Comparison of ENCODE assay signal across 10 cellular contexts in genomic region chr9:72154468-72155281, GRCh38.
DNase-seq lines count a peak whose midpoint lies in the region; ATAC-seq, FAIRE-seq and TF ChIP-seq lines count a peak whose summit lies in the region.
"Had no signal": no experiment of that assay in that cellular context is flagged by ENCODE, and none has a peak within 500 bp of the region (broad histone marks: within the 10 kb centered on the region; RNA-seq: fewer than 3 reads in every experiment).

No MANE protein-coding gene starts in this region.

- H3K36me3 ChIP-seq in RWPE2 (ENCODE audit: low read depth): no peaks in the 10 kb centered on the region

- H3K9me3 ChIP-seq in RWPE2 (ENCODE audit: severe bottlenecking): no peaks in the 10 kb centered on the region

- ATAC-seq in HG02981 (IDR thresholded peaks at IDR 0.05; ENCODE audit: unreplicated experiment) (peak; percentile 90), RWPE2 (ENCODE audit: low read depth) (peak; percentile 61)

- no peaks in the 10 kb centered on the region for H3K27me3 ChIP-seq in RWPE2 (ENCODE audit: insufficient read depth, poor library complexity, severe bottlenecking)

- no peak overlapping the region for H3K4me3 ChIP-seq in RWPE2 (ENCODE audit: severe bottlenecking)

- TF ChIP-seq CTCF in RWPE2 (IDR thresholded peaks at IDR 0.05; ENCODE audit: poor library complexity, severe bottlenecking): no peak

- no peak for FAIRE-seq in urothelium cell line (lab: Jason Lieb, UNC)
- FAIRE-seq: A204.1, endothelial cell of umbilical vein had no signal

- no peak overlapping the region for H3K27ac ChIP-seq in RWPE2 (ENCODE audit: poor library complexity, severe bottlenecking)

- DNase-seq in NOMO-1 treated with DMSO at 0.1 percent for 48 hours (lab: John Stamatoyannopoulos, UW; ENCODE audit: unreplicated experiment) (peak; percentile 30), NOMO-1 treated with dmso at 0.1 percent for 144 hours (lab: John Stamatoyannopoulos, UW; ENCODE audit: unreplicated experiment) (no peak), RWPE2 (ENCODE audit: low spot score) (no peak), urothelium cell line (ENCODE audit: low spot score) (peak; percentile 22), D341Med (ENCODE audit: low spot score) (no peak), SIG-M5 treated with dmso at 0.1 percent for 504 hours (lab: John Stamatoyannopoulos, UW; ENCODE audit: unreplicated experiment) (no peak), NCI-H1092 treated with DMSO at 0.1 percent for 48 hours (lab: John Stamatoyannopoulos, UW) (no peak)

- peaks cover 6% of the 10 kb centered on the region for H3K4me1 ChIP-seq in RWPE2 (ENCODE audit: insufficient read depth, poor library complexity, severe bottlenecking)

Comparison
In these comparisons a context has a peak if more than half of its experiments do, and no peak if none do; other contexts are left out.
1. DNase-seq: peak in NOMO-1 treated with DMSO at 0.1 percent for 48 hours (single experiment) and urothelium cell line (single experiment); none in NOMO-1 treated with dmso at 0.1 percent for 144 hours (single experiment), RWPE2 (single experiment), D341Med (single experiment), SIG-M5 treated with dmso at 0.1 percent for 504 hours (single experiment) and NCI-H1092 treated with DMSO at 0.1 percent for 48 hours (single experiment).